ENCODE assay signal across 1 cellular context in genomic region chr9:98833090-98833956, GRCh38.
TF ChIP-seq lines count a peak whose summit lies in the region.

No MANE protein-coding gene starts in this region.

TF ChIP-seq in K562, 482 proteins besides CTCF, POLR2A, EP300 and RAD21 (continued from another document and continues in another):
- TF ChIP-seq BCLAF1 (IDR thresholded peaks at IDR 0.05; ENCODE audit: borderline replicate concordance in 1 of 2, control insufficient read depth in 1 of 2, low read depth in 2 of 2, low read length in 1 of 2) (no peak), PRPF4 (IDR thresholded peaks at IDR 0.05; ENCODE audit: insufficient read depth, low read depth, low read length, poor library complexity, severe bottlenecking) (no peak), SAFB2 (IDR thresholded peaks at IDR 0.05; ENCODE audit: borderline replicate concordance, low read depth, low read length, severe bottlenecking) (no peak), ESRRA (IDR thresholded peaks at IDR 0.05; ENCODE audit: borderline replicate concordance, low read depth) (peak; percentile 94), HDAC8 (tag; IDR thresholded peaks at IDR 0.05) (peak; percentile 52; the same call in 1 of the 2 replicates), ATF6 (CRISPR knock-in tag; IDR thresholded peaks at IDR 0.05) (no peak), ZNF23 (CRISPR knock-in tag; IDR thresholded peaks at IDR 0.05) (no peak), THAP12 (CRISPR knock-in tag; IDR thresholded peaks at IDR 0.05) (no peak), STAT5A (IDR thresholded peaks at IDR 0.05; ENCODE audit: borderline replicate concordance, low read length) (peak; percentile 46; the same call in 1 of the 2 replicates), ZNF766 (CRISPR knock-in tag; conservative IDR thresholded peaks at IDR 0.05) (peak; percentile 91), TEAD2 (tag; IDR thresholded peaks at IDR 0.05) (0 out of 2 replicates have a peak, but pooled peaks have one; percentile 28), SMC3 (conservative IDR thresholded peaks at IDR 0.05; ENCODE audit: insufficient read depth, low read depth, low read length) (no peak), IRF1 (CRISPR knock-in tag; IDR thresholded peaks at IDR 0.05; ENCODE audit: borderline replicate concordance) (no peak), ZBTB17 (CRISPR knock-in tag; IDR thresholded peaks at IDR 0.05) (0 out of 2 replicates have a peak, but pooled peaks have one; percentile 21), ARHGAP35 (IDR thresholded peaks at IDR 0.05; ENCODE audit: partially characterized antibody) (no peak), TFE3 (CRISPR knock-in tag; IDR thresholded peaks at IDR 0.05) (no peak), ZNF592 (IDR thresholded peaks at IDR 0.05) (peak; percentile 99), GATAD2A (IDR thresholded peaks at IDR 0.05) (no peak), THAP7 (CRISPR knock-in tag; IDR thresholded peaks at IDR 0.05) (no peak), SMARCA4 (IDR thresholded peaks at IDR 0.05) (peak; percentile 83; the same call in 1 of the 2 replicates), ETV1 (tag; conservative IDR thresholded peaks at IDR 0.05; ENCODE audit: low read depth) (peak; percentile 94), JUN (IDR thresholded peaks at IDR 0.05; ENCODE audit: borderline replicate concordance, low read depth, low read length) (peak; percentile 53; the same call in 1 of the 2 replicates), JUN (CRISPR knock-in tag; IDR thresholded peaks at IDR 0.05; ENCODE audit: borderline replicate concordance) (0 out of 2 replicates have a peak, but pooled peaks have one; percentile 71), KDM4B (IDR thresholded peaks at IDR 0.05; ENCODE audit: borderline replicate concordance in 2 of 2, low read depth in 1 of 2) (no peak), HDGF (IDR thresholded peaks at IDR 0.05) (no peak; the same call in 1 of the 2 replicates), CCAR2 (IDR thresholded peaks at IDR 0.05; ENCODE audit: low read depth, low read length) (no peak), MEF2D (tag; conservative IDR thresholded peaks at IDR 0.05; ENCODE audit: low read depth) (peak; percentile 12; the same call in 1 of the 2 replicates), ID3 (CRISPR knock-in tag; IDR thresholded peaks at IDR 0.05) (no peak), ID3 (tag; IDR thresholded peaks at IDR 0.05) (peak; percentile 75), PKNOX1 (IDR thresholded peaks at IDR 0.05) (peak; percentile 81), ZNF586 (CRISPR knock-in tag; conservative IDR thresholded peaks at IDR 0.05) (no peak), BRD9 (IDR thresholded peaks at IDR 0.05; ENCODE audit: low read depth, partially characterized antibody) (peak; percentile 74), ILF3 (IDR thresholded peaks at IDR 0.05; ENCODE audit: borderline replicate concordance) (no peak), POLR2G (IDR thresholded peaks at IDR 0.05; ENCODE audit: low read depth, low read length) (peak; percentile 64), NR1H2 (CRISPR knock-in tag; IDR thresholded peaks at IDR 0.05) (no peak), PHF20 (IDR thresholded peaks at IDR 0.05; ENCODE audit: partially characterized antibody) (no peak), L3MBTL2 (IDR thresholded peaks at IDR 0.05) (peak; percentile 97), FOS (IDR thresholded peaks at IDR 0.05; ENCODE audit: extremely low read depth, insufficient read length) (no peak), RNF2 (IDR thresholded peaks at IDR 0.05) (peak; percentile 98), NFIX (CRISPR knock-in tag; IDR thresholded peaks at IDR 0.05; ENCODE audit: low read depth) (no peak)
- TF ChIP-seq, protein P1, sequence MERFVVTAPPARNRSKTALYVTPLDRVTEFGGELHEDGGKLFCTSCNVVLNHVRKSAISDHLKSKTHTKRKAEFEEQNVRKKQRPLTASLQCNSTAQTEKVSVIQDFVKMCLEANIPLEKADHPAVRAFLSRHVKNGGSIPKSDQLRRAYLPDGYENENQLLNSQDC (CRISPR knock-in tag; IDR thresholded peaks at IDR 0.05) = no peak
- TF ChIP-seq, protein P2, sequence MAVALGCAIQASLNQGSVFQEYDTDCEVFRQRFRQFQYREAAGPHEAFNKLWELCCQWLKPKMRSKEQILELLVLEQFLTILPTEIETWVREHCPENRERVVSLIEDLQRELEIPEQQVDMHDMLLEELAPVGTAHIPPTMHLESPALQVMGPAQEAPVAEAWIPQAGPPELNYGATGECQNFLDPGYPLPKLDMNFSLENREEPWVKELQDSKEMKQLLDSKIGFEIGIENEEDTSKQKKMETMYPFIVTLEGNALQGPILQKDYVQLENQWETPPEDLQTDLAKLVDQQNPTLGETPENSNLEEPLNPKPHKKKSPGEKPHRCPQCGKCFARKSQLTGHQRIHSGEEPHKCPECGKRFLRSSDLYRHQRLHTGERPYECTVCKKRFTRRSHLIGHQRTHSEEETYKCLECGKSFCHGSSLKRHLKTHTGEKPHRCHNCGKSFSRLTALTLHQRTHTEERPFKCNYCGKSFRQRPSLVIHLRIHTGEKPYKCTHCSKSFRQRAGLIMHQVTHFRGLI (CRISPR knock-in tag; IDR thresholded peaks at IDR 0.05) = no peak
